In the genomic region with DNA sequence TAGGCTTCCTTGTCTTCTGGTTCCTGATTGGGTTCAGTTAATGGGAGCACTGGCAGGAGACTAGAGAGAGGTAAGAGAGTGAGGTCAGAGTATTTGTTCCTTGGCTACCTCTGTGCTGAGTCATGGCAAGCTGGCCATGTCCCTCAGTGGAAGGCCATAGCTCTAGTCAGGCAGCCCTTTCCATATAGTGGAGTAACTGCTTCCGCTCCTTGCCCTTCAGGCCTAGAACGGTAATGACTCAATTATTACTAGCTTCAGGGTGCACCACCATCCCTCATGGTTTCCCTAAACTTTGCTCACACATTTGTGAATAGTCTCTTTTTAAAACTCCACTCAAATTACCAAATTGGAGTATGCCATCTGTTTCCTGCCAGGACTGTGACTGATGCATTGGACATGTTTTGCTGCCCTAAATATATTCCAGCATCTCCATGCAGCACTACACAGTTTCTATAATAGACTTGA, we compare ENCODE assay signal across 9 cellular contexts. TPM values are rescaled to one million over a fixed set of nuclear protein-coding genes. Genes with fewer than 3 reads are reported as not detected.
DNase-seq lines count a peak whose midpoint lies in the region; ATAC-seq and TF ChIP-seq lines count a peak whose summit lies in the region.
"Had no signal": no experiment of that assay in that cellular context is flagged by ENCODE, and none has a peak within 500 bp of the region (broad histone marks: within the 10 kb centered on the region; RNA-seq: fewer than 3 reads in every experiment).

No MANE protein-coding gene starts in this region.

- TF ChIP-seq CTCF in ascending aorta (IDR thresholded peaks at IDR 0.05), result no peak

- H3K4me1 ChIP-seq in ACC112 (ENCODE audit: control insufficient read depth, insufficient read depth, low read length, unreplicated experiment) (peaks cover 10% of the 10 kb centered on the region), ascending aorta (no peaks in the 10 kb centered on the region)
- H3K4me1 ChIP-seq: BE2C had no signal

- H3K9me3 ChIP-seq in ascending aorta, result no peaks in the 10 kb centered on the region
- H3K9me3 ChIP-seq: BE2C had no signal

- H2AFZ ChIP-seq in ACC112 (ENCODE audit: low read length, unreplicated experiment), result peak overlapping the region; percentile 21

- ATAC-seq in HG03378 (IDR thresholded peaks at IDR 0.05; ENCODE audit: unreplicated experiment), result no peak
- ATAC-seq in HG02884 (IDR thresholded peaks at IDR 0.05; ENCODE audit: unreplicated experiment), result no peak

- H3K79me2 ChIP-seq in ACC112 (ENCODE audit: control insufficient read depth, insufficient read depth, low read length, unreplicated experiment), result no peaks in the 10 kb centered on the region

- peak; percentile 61 for DNase-seq in HK-2 (ENCODE audit: unreplicated experiment)
- no peak for DNase-seq in ascending aorta (ENCODE audit: low spot score in 2 of 2)
- peak; percentile 48 for DNase-seq in inferior parietal cortex (ENCODE audit: extremely low spot score)
- DNase-seq in activated CD8-positive, alpha-beta memory T cell treated with anti-CD3 and anti-CD28 coated beads for 24 hours, result no peak
- DNase-seq in stimulated activated CD4-positive, alpha-beta T cell treated with anti-CD3 and anti-CD28 coated beads, Interleukin-1b, Interleukin-23, amount 100 ng/mL, for 48 hours, result no peak
- DNase-seq: BE2C had no signal

- H3K4me3 ChIP-seq in ACC112 (ENCODE audit: low read depth, low read length), result no peak overlapping the region; the same call in 1 of the 2 replicates
- no peak overlapping the region for H3K4me3 ChIP-seq in ascending aorta

- H3K36me3 ChIP-seq in ACC112 (ENCODE audit: insufficient read depth, low read length) (no peaks in the 10 kb centered on the region), ascending aorta (no peaks in the 10 kb centered on the region)
- H3K36me3 ChIP-seq: BE2C had no signal

- H3K27ac ChIP-seq in ACC112 (ENCODE audit: low read depth, low read length), result peak overlapping the region; percentile 65
- H3K27ac ChIP-seq in ascending aorta, result peak overlapping the region; percentile 31 to 37

- H3K27me3 ChIP-seq in ACC112 (ENCODE audit: insufficient read depth, low read length) (no peaks in the 10 kb centered on the region), ascending aorta (no peaks in the 10 kb centered on the region)
- H3K27me3 ChIP-seq: BE2C had no signal

- intact Hi-C loops in ascending aorta (cut with DNase I), result no loop called here

RNA-seq across cellular contexts. Expression of a gene that starts 10.5 kb away (rescaled TPM):
- 24.9 TPM for total RNA-seq in ascending aorta

RNA-seq across cellular contexts. Expression of a gene that starts 58.4 kb away (rescaled TPM):
- 5.3 TPM for total RNA-seq in ascending aorta

Comparison
In these comparisons a context has a peak if more than half of its experiments do, and no peak if none do; other contexts are left out.
1. DNase-seq: peak in HK-2 (single experiment) and inferior parietal cortex (single experiment); none in ascending aorta (0 of 2), activated CD8-positive, alpha-beta memory T cell treated with anti-CD3 and anti-CD28 coated beads for 24 hours (single experiment) and stimulated activated CD4-positive, alpha-beta T cell treated with anti-CD3 and anti-CD28 coated beads, Interleukin-1b, Interleukin-23, amount 100 ng/mL, for 48 hours (single experiment).